9 cellular contexts compared by ENCODE assay signal in genomic region chr16:11310997-11311561, GRCh38. TPM values are rescaled to one million over a fixed set of nuclear protein-coding genes. Genes with fewer than 3 reads are reported as not detected.
DNase-seq lines count a peak whose midpoint lies in the region; ATAC-seq and TF ChIP-seq lines count a peak whose summit lies in the region.
"Had no signal": no experiment of that assay in that cellular context is flagged by ENCODE, and none has a peak within 500 bp of the region (broad histone marks: within the 10 kb centered on the region; RNA-seq: fewer than 3 reads in every experiment).

No MANE protein-coding gene starts in this region.

- intact Hi-C loops in CD4-positive, alpha-beta T cell (cut with DNase I, micrococcal nuclease) = no loop called here

- no peaks in the 10 kb centered on the region for H3K36me3 Mint-ChIP-seq in CD4-positive, alpha-beta T cell (ENCODE audit: low read depth)
- no peaks in the 10 kb centered on the region for H3K36me3 Mint-ChIP-seq in activated naive CD8-positive, alpha-beta T cell treated with anti-CD3 and anti-CD28 coated beads for 36 hours

- H3K4me1 Mint-ChIP-seq in CD4-positive, alpha-beta T cell (ENCODE audit: low read depth) = peaks cover 39% of the 10 kb centered on the region
- H3K4me1 Mint-ChIP-seq in activated naive CD8-positive, alpha-beta T cell treated with anti-CD3 and anti-CD28 coated beads for 36 hours = peaks cover 41% of the 10 kb centered on the region

- TF ChIP-seq CTCF in CD4-positive, alpha-beta T cell (IDR thresholded peaks at IDR 0.05) = no peak

- peak; percentile 81 for ATAC-seq in CD4-positive, alpha-beta T cell (ENCODE audit: poor library complexity)
- ATAC-seq in GM19455 (IDR thresholded peaks at IDR 0.05; ENCODE audit: unreplicated experiment) = peak; percentile 37

- peak overlapping the region; percentile 81 for H3K27ac Mint-ChIP-seq in CD4-positive, alpha-beta T cell
- peak overlapping the region; percentile 80 for H3K27ac Mint-ChIP-seq in activated naive CD8-positive, alpha-beta T cell treated with anti-CD3 and anti-CD28 coated beads for 36 hours

- H3K27ac ChIP-seq in CD4-positive, alpha-beta T cell (ENCODE audit: low read depth, low read length) = no peak overlapping the region
- H3K27ac ChIP-seq in KOPT-K1 (ENCODE audit: low read depth, low read length, poor library complexity, severe bottlenecking) = peak overlapping the region; percentile 59

- no peaks in the 10 kb centered on the region for H3K27me3 ChIP-seq in CD4-positive, alpha-beta T cell (ENCODE audit: control insufficient read depth, insufficient read depth, low read length)

- no peaks in the 10 kb centered on the region for H3K27me3 Mint-ChIP-seq in CD4-positive, alpha-beta T cell
- H3K27me3 Mint-ChIP-seq in activated naive CD8-positive, alpha-beta T cell treated with anti-CD3 and anti-CD28 coated beads for 36 hours = no peaks in the 10 kb centered on the region

- no peaks in the 10 kb centered on the region for H3K36me3 ChIP-seq in KOPT-K1 (ENCODE audit: insufficient read depth, low read length)

- H3K9me3 ChIP-seq in CD4-positive, alpha-beta T cell (ENCODE audit: control insufficient read depth, low read length) = no peaks in the 10 kb centered on the region
- H3K9me3 ChIP-seq in KOPT-K1 (ENCODE audit: insufficient read depth, low read length, poor library complexity, severe bottlenecking) = no peaks in the 10 kb centered on the region

- CTCF ChIA-PET in CD4-positive, alpha-beta T cell (lab: Charles Lee) = interaction anchor here (0.6 kb wide), 1 partner anchor 479 kb away, joined by 3 read pairs; no protein-coding TSS in a partner anchor

- DNase-seq in CD4-positive, alpha-beta T cell = peak in 2 of 10 experiments; percentile 22 to 45
- peak; percentile 32 for DNase-seq in activated naive CD8-positive, alpha-beta T cell treated with anti-CD3 and anti-CD28 coated beads for 36 hours
- no peak for DNase-seq in DMS153 (lab: John Stamatoyannopoulos, UW)
- no peak for DNase-seq in NCI-H2196 (lab: John Stamatoyannopoulos, UW; ENCODE audit: unreplicated experiment)
- no peak for DNase-seq in stimulated activated CD4-positive, alpha-beta T cell treated with anti-CD3 and anti-CD28 coated beads, Interleukin-12 subunit alpha, Interleukin-12 subunit beta, amount 100 ng/mL, for 4 hours
- DNase-seq in iPS-NIHi11 (ENCODE audit: low spot score) = no peak

- POLR2A ChIA-PET in CD4-positive, alpha-beta T cell (lab: Charles Lee) = interaction anchor here (0.8 to 5.9 kb wide), 9 partner anchors 13 to 59 kb away, joined by 3 to 29 read pairs (median 4); partner anchors contain the start of gene SOCS1

- peak overlapping the region; percentile 40 for H3K4me3 Mint-ChIP-seq in CD4-positive, alpha-beta T cell
- no peak overlapping the region for H3K4me3 Mint-ChIP-seq in activated naive CD8-positive, alpha-beta T cell treated with anti-CD3 and anti-CD28 coated beads for 36 hours

- H3K9me3 Mint-ChIP-seq in CD4-positive, alpha-beta T cell = no peaks in the 10 kb centered on the region
- peaks cover 2% of the 10 kb centered on the region for H3K9me3 Mint-ChIP-seq in activated naive CD8-positive, alpha-beta T cell treated with anti-CD3 and anti-CD28 coated beads for 36 hours

RNA-seq across cellular contexts. Expression of gene PRM1, which starts 29.9 kb away (rescaled TPM):
- total RNA-seq in CD4-positive, alpha-beta T cell = not detected
- total RNA-seq in activated naive CD8-positive, alpha-beta T cell treated with anti-CD3 and anti-CD28 coated beads for 36 hours = not detected
- total RNA-seq: osteocyte had no signal

RNA-seq across cellular contexts. Expression of gene RMI2, which starts 34.2 kb away (rescaled TPM):
- 1 to 10 TPM; 1.3 to 1.5 TPM for total RNA-seq in CD4-positive, alpha-beta T cell
- total RNA-seq in activated naive CD8-positive, alpha-beta T cell treated with anti-CD3 and anti-CD28 coated beads for 36 hours = 10 to 100 TPM; 50.1 to 56.1 TPM

RNA-seq across cellular contexts. Expression of gene PRM2, which starts 34.8 kb away (rescaled TPM):
- total RNA-seq in CD4-positive, alpha-beta T cell = not detected
- not detected for total RNA-seq in activated naive CD8-positive, alpha-beta T cell treated with anti-CD3 and anti-CD28 coated beads for 36 hours
- total RNA-seq: osteocyte had no signal

RNA-seq across cellular contexts. Expression of gene PRM3, which starts 37.6 kb away (rescaled TPM):
- not detected for total RNA-seq in CD4-positive, alpha-beta T cell
- not detected for total RNA-seq in activated naive CD8-positive, alpha-beta T cell treated with anti-CD3 and anti-CD28 coated beads for 36 hours
- total RNA-seq: osteocyte had no signal

RNA-seq across cellular contexts. Expression of gene TNP2, which starts 42.0 kb away (rescaled TPM):
- total RNA-seq in CD4-positive, alpha-beta T cell = not detected
- total RNA-seq in activated naive CD8-positive, alpha-beta T cell treated with anti-CD3 and anti-CD28 coated beads for 36 hours = not detected
- total RNA-seq: osteocyte had no signal

Comparison
In these comparisons a context has a peak if more than half of its experiments do, and no peak if none do; other contexts are left out.
1. RNA of gene RMI2, which starts 34.2 kb away (total RNA-seq): 50.1 to 56.1 TPM in activated naive CD8-positive, alpha-beta T cell treated with anti-CD3 and anti-CD28 coated beads for 36 hours; 1.3 to 1.5 TPM in CD4-positive, alpha-beta T cell; every median in the first group is over 10 times any median in the second.